ENCODE assay signal across 8 cellular contexts in the genomic region with DNA sequence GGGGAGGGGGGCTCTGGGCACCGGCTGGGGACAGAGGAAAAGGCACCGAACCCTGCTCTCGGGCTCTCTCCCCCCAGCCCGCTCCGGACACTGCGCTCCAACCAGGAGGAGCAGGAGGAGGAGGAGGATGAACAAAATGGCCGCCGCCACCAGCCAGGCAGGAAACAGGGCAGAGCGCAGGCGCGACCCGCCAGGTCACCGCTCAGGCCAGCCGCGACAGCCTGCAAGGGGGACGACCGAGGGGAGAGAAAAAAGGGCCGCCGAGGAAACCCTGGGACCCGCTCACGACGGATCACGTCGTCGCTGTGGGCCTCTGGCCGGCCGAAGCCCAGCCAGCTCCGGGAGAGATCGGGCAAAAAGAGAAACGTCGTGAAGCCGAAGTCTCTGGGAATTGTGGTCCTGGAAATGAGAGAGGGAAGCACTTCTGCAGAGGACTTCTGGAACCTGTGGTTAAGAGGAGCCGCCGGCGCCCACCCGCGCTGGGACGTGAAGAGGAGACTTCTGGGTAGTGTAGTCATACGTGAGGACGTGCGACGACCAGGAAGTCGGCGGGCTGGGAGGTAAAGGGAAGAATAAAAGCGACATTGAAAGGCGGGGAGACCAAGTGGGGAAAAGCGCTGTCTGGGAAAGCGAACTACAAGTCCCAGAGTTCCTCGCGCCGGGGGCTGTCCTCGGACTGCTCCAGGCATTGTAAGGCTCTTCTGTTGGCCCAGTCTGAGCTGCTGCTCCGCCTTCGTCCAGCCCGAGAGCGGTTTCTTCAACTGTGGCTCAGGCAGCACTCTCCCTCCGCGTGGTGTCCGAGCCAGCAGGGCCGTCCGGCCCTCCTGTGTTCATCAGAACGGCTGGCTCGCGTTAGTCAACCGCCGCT. TPM values are rescaled to one million over a fixed set of nuclear protein-coding genes. Genes with fewer than 3 reads are reported as not detected.
DNase-seq lines count a peak whose midpoint lies in the region; ATAC-seq and TF ChIP-seq lines count a peak whose summit lies in the region.

A gene with protein sequence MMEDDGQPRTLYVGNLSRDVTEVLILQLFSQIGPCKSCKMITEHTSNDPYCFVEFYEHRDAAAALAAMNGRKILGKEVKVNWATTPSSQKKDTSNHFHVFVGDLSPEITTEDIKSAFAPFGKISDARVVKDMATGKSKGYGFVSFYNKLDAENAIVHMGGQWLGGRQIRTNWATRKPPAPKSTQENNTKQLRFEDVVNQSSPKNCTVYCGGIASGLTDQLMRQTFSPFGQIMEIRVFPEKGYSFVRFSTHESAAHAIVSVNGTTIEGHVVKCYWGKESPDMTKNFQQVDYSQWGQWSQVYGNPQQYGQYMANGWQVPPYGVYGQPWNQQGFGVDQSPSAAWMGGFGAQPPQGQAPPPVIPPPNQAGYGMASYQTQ (minus strand): TSS at position 428 of the 868 bp plus-strand sequence. CDS start 499 bp downstream, outside the sequence.

- no peaks in the 10 kb centered on the region for H3K9me3 Mint-ChIP-seq in activated T-helper 2 cell treated with anti-CD3 and anti-CD28 coated beads, Interferon-gamma antibody, Interleukin-2, Interleukin-4, amounts not matched to agents 10 μg/mL and 5 μg/mL and 100 μg/mL, durations not matched to agents 14 hours and 24 hours and 36 hours
- no peaks in the 10 kb centered on the region for H3K9me3 Mint-ChIP-seq in naive thymus-derived CD4-positive, alpha-beta T cell
- no peaks in the 10 kb centered on the region for H3K9me3 Mint-ChIP-seq in stimulated activated naive B cell treated with anti-CD40 and anti-IgM and Interleukin-4, amounts not matched to agents 10 μg/mL and 1 μg/mL and 100 μg/mL, for 72 hours

- H3K4me3 ChIP-seq in RWPE2 (ENCODE audit: severe bottlenecking): peak within 1 kb of the TSS; percentile 77
- H3K4me3 ChIP-seq in fibroblast of lung (replicated peaks in 1 of 4; ENCODE audit: control extremely low read depth in 1 of 4, insufficient read depth in 1 of 4, low read depth in 3 of 4, low read length in 4 of 4): peak within 1 kb of the TSS; percentile 75 to 93 (median 85)
- peak within 1 kb of the TSS; percentile 96 for H3K4me3 ChIP-seq in naive thymus-derived CD4-positive, alpha-beta T cell (ENCODE audit: low read length)

- peak; percentile 93 for ATAC-seq in RWPE2 (ENCODE audit: low read depth)
- ATAC-seq in naive thymus-derived CD4-positive, alpha-beta T cell: peak; percentile 88
- peak; percentile 88 to 90 for ATAC-seq in stimulated activated naive B cell treated with anti-CD40 and anti-IgM and Interleukin-4, amounts not matched to agents 10 μg/mL and 1 μg/mL and 100 μg/mL, for 72 hours (replicated peaks)

- peak within 1 kb of the TSS; percentile 95 for H3K27ac Mint-ChIP-seq in activated T-helper 2 cell treated with anti-CD3 and anti-CD28 coated beads, Interferon-gamma antibody, Interleukin-2, Interleukin-4, amounts not matched to agents 10 μg/mL and 5 μg/mL and 100 μg/mL, durations not matched to agents 14 hours and 24 hours and 36 hours
- peak within 1 kb of the TSS; percentile 90 to 99 (median 96) for H3K27ac Mint-ChIP-seq in naive thymus-derived CD4-positive, alpha-beta T cell
- peak within 1 kb of the TSS; percentile 99 for H3K27ac Mint-ChIP-seq in stimulated activated naive B cell treated with anti-CD40 and anti-IgM and Interleukin-4, amounts not matched to agents 10 μg/mL and 1 μg/mL and 100 μg/mL, for 72 hours

- TF ChIP-seq CTCF in RWPE2 (IDR thresholded peaks at IDR 0.05; ENCODE audit: poor library complexity, severe bottlenecking) (no peak), fibroblast of lung (conservative IDR thresholded peaks at IDR 0.05 in 1 of 2, IDR thresholded peaks at IDR 0.05 in 1 of 2; ENCODE audit: low read depth in 1 of 2, low read length in 2 of 2) (no peak)

- POLR2A ChIA-PET in naive thymus-derived CD4-positive, alpha-beta T cell (lab: Charles Lee): interaction anchor here (0.6 to 1.7 kb wide), 4 partner anchors 54 to 276 kb away, joined by 3 to 6 read pairs (median 4); a partner anchor contains a TSS

- H3K4me1 ChIP-seq in RWPE2 (ENCODE audit: insufficient read depth, poor library complexity, severe bottlenecking) (peaks cover 39% of the 10 kb centered on the region), fibroblast of lung (ENCODE audit: control insufficient read depth, extremely low read depth, insufficient read depth, low read length) (peaks cover 2% of the 10 kb centered on the region)
- peaks cover 28 to 38% of the 10 kb centered on the region in 2 donors for H3K4me1 ChIP-seq in naive thymus-derived CD4-positive, alpha-beta T cell (ENCODE audit: control insufficient read depth in 2 of 2, insufficient read depth in 2 of 2, low read length in 2 of 2)

- peak within 1 kb of the TSS; percentile 93 for H3K9ac ChIP-seq in fibroblast of lung (ENCODE audit: insufficient read depth, low read length)

- H3K79me2 ChIP-seq in fibroblast of lung (ENCODE audit: control insufficient read depth, insufficient read depth, low read length): peaks cover 44% of the 10 kb centered on the region

- H4K20me1 ChIP-seq in fibroblast of lung (ENCODE audit: control insufficient read depth, extremely low read depth, insufficient read depth, low read length): peaks cover 7% of the 10 kb centered on the region

- H3K9me3 ChIP-seq in RWPE2 (ENCODE audit: severe bottlenecking) (no peaks in the 10 kb centered on the region), fibroblast of lung (ENCODE audit: control insufficient read depth, insufficient read depth, low read depth, low read length) (no peaks in the 10 kb centered on the region)
- no peaks in the 10 kb centered on the region for H3K9me3 ChIP-seq in naive thymus-derived CD4-positive, alpha-beta T cell (ENCODE audit: control insufficient read depth in 2 of 3, low read length in 3 of 3)

- peaks cover 37% of the 10 kb centered on the region for H3K36me3 ChIP-seq in RWPE2 (ENCODE audit: low read depth)
- H3K36me3 ChIP-seq in fibroblast of lung (ENCODE audit: control insufficient read depth, insufficient read depth, low read length): no peaks in the 10 kb centered on the region
- peaks cover 0 to 8% (median 0%) of the 10 kb centered on the region in 3 experiments for H3K36me3 ChIP-seq in naive thymus-derived CD4-positive, alpha-beta T cell (ENCODE audit: control insufficient read depth in 2 of 3, insufficient read depth in 3 of 3, low read length in 3 of 3)

- no peaks in the 10 kb centered on the region for H3K27me3 Mint-ChIP-seq in activated T-helper 2 cell treated with anti-CD3 and anti-CD28 coated beads, Interferon-gamma antibody, Interleukin-2, Interleukin-4, amounts not matched to agents 10 μg/mL and 5 μg/mL and 100 μg/mL, durations not matched to agents 14 hours and 24 hours and 36 hours (ENCODE audit: low read depth)
- no peaks in the 10 kb centered on the region for H3K27me3 Mint-ChIP-seq in naive thymus-derived CD4-positive, alpha-beta T cell
- H3K27me3 Mint-ChIP-seq in stimulated activated naive B cell treated with anti-CD40 and anti-IgM and Interleukin-4, amounts not matched to agents 10 μg/mL and 1 μg/mL and 100 μg/mL, for 72 hours: no peaks in the 10 kb centered on the region

- H3K4me1 Mint-ChIP-seq in activated T-helper 2 cell treated with anti-CD3 and anti-CD28 coated beads, Interferon-gamma antibody, Interleukin-2, Interleukin-4, amounts not matched to agents 10 μg/mL and 5 μg/mL and 100 μg/mL, durations not matched to agents 14 hours and 24 hours and 36 hours (ENCODE audit: low read depth): peaks cover 42% of the 10 kb centered on the region
- peaks cover 35 to 56% (median 48%) of the 10 kb centered on the region in 7 donors for H3K4me1 Mint-ChIP-seq in naive thymus-derived CD4-positive, alpha-beta T cell
- H3K4me1 Mint-ChIP-seq in stimulated activated naive B cell treated with anti-CD40 and anti-IgM and Interleukin-4, amounts not matched to agents 10 μg/mL and 1 μg/mL and 100 μg/mL, for 72 hours: peaks cover 27 to 51% of the 10 kb centered on the region in 2 donors

- H3K4me3 Mint-ChIP-seq in activated T-helper 2 cell treated with anti-CD3 and anti-CD28 coated beads, Interferon-gamma antibody, Interleukin-2, Interleukin-4, amounts not matched to agents 10 μg/mL and 5 μg/mL and 100 μg/mL, durations not matched to agents 14 hours and 24 hours and 36 hours (ENCODE audit: low read depth): peak within 1 kb of the TSS; percentile 95
- H3K4me3 Mint-ChIP-seq in naive thymus-derived CD4-positive, alpha-beta T cell: peak within 1 kb of the TSS; percentile 85 to 99 (median 96)
- H3K4me3 Mint-ChIP-seq in stimulated activated naive B cell treated with anti-CD40 and anti-IgM and Interleukin-4, amounts not matched to agents 10 μg/mL and 1 μg/mL and 100 μg/mL, for 72 hours: peak within 1 kb of the TSS; percentile 96 to 98

- H3K27ac ChIP-seq in RWPE2 (ENCODE audit: poor library complexity, severe bottlenecking) (peak within 1 kb of the TSS; percentile 81), fibroblast of lung (ENCODE audit: insufficient read depth, low read length) (peak within 1 kb of the TSS; percentile 93)
- H3K27ac ChIP-seq in naive thymus-derived CD4-positive, alpha-beta T cell (ENCODE audit: low read depth, low read length): peak within 1 kb of the TSS; percentile 98

- intact Hi-C loops in activated T-helper 2 cell treated with anti-CD3 and anti-CD28 coated beads, Interferon-gamma antibody, Interleukin-2, Interleukin-4, amounts not matched to agents 10 μg/mL and 5 μg/mL and 100 μg/mL, durations not matched to agents 14 hours and 24 hours and 36 hours (cut with micrococcal nuclease): loop anchor here (1.0 to 10.0 kb wide), 14 partner anchors 46 to 1252 kb away; a partner anchor contains a TSS
- intact Hi-C loops in naive thymus-derived CD4-positive, alpha-beta T cell (cut with micrococcal nuclease): loop anchor here (1.0 to 10.0 kb wide), 22 partner anchors 21 to 516 kb away; a partner anchor contains a TSS

- peak; percentile 100 for DNase-seq in EH (ENCODE audit: low read depth)
- DNase-seq in H4 (ENCODE audit: low spot score): peak; percentile 99
- DNase-seq in LoVo (ENCODE audit: low spot score): peak; percentile 99
- DNase-seq in RWPE2 (ENCODE audit: low spot score): peak; percentile 98
- peak; percentile 89 for DNase-seq in activated T-helper 2 cell treated with anti-CD3 and anti-CD28 coated beads, Interferon-gamma antibody, Interleukin-2, Interleukin-4, amounts not matched to agents 10 μg/mL and 5 μg/mL and 100 μg/mL, durations not matched to agents 14 hours and 24 hours and 36 hours (ENCODE audit: low spot score)
- peak; percentile 100 for DNase-seq in fibroblast of lung (ENCODE audit: low read depth in 2 of 2)
- DNase-seq in naive thymus-derived CD4-positive, alpha-beta T cell: peak; percentile 73 to 95 (median 89)
- DNase-seq in stimulated activated naive B cell treated with anti-CD40 and anti-IgM and Interleukin-4, amounts not matched to agents 10 μg/mL and 1 μg/mL and 100 μg/mL, for 72 hours: peak; percentile 93

- peak within 1 kb of the TSS; percentile 60 for H3K4me2 ChIP-seq in fibroblast of lung (ENCODE audit: extremely low read depth, insufficient read depth, low read length)

- CTCF ChIA-PET in naive thymus-derived CD4-positive, alpha-beta T cell (lab: Charles Lee): interaction anchor here (0.6 kb wide), 1 partner anchor 508 kb away, joined by 3 read pairs; no protein-coding TSS in a partner anchor

- peaks cover 47% of the 10 kb centered on the region for H3K36me3 Mint-ChIP-seq in activated T-helper 2 cell treated with anti-CD3 and anti-CD28 coated beads, Interferon-gamma antibody, Interleukin-2, Interleukin-4, amounts not matched to agents 10 μg/mL and 5 μg/mL and 100 μg/mL, durations not matched to agents 14 hours and 24 hours and 36 hours (ENCODE audit: low read depth)
- H3K36me3 Mint-ChIP-seq in naive thymus-derived CD4-positive, alpha-beta T cell: peaks cover 0 to 17% (median 5%) of the 10 kb centered on the region in 5 donors
- H3K36me3 Mint-ChIP-seq in stimulated activated naive B cell treated with anti-CD40 and anti-IgM and Interleukin-4, amounts not matched to agents 10 μg/mL and 1 μg/mL and 100 μg/mL, for 72 hours: peaks cover 16 to 41% of the 10 kb centered on the region in 2 donors

- H2AFZ ChIP-seq in fibroblast of lung (ENCODE audit: low read length): peak within 1 kb of the TSS; percentile 35

- no peaks in the 10 kb centered on the region for H3K27me3 ChIP-seq in RWPE2 (ENCODE audit: insufficient read depth, poor library complexity, severe bottlenecking)
- no peaks in the 10 kb centered on the region for H3K27me3 ChIP-seq in fibroblast of lung (ENCODE audit: control insufficient read depth, insufficient read depth, low read length)
- H3K27me3 ChIP-seq in naive thymus-derived CD4-positive, alpha-beta T cell (ENCODE audit: control insufficient read depth in 2 of 2, insufficient read depth in 2 of 2, low read length in 2 of 2): no peaks in the 10 kb centered on the region

RNA-seq across cellular contexts. Expression of the gene that starts here (rescaled TPM):
- 37.9 and 51.4 TPM in 2 replicates for total RNA-seq in H4 (2014; rRNA removed; shearing (Covaris generic))
- 183 and 184 TPM in 2 replicates for total RNA-seq in activated T-helper 2 cell treated with anti-CD3 and anti-CD28 coated beads, Interferon-gamma antibody, Interleukin-2, Interleukin-4, amounts not matched to agents 10 μg/mL and 5 μg/mL and 100 μg/mL, durations not matched to agents 14 hours and 24 hours and 36 hours
- total RNA-seq in fibroblast of lung: 27.5 and 38.5 TPM in 2 replicates
- 102 and 116 TPM in 2 replicates for polyA plus RNA-seq in fibroblast of lung
- 75.9 and 77.0 TPM in 2 replicates for polyA plus RNA-seq in fibroblast of lung (2012)
- 26.9 and 28.9 TPM in 2 replicates for polyA minus RNA-seq in fibroblast of lung (ENCODE audit: low replicate concordance)
- 100 to 1,000 TPM; 166 to 228 (median 176) TPM for total RNA-seq in naive thymus-derived CD4-positive, alpha-beta T cell
- 10 to 100 TPM; 10.5 to 13.6 TPM for polyA plus RNA-seq in naive thymus-derived CD4-positive, alpha-beta T cell

Comparison
In these comparisons a context has a peak if more than half of its experiments do, and no peak if none do; other contexts are left out.
1. Peak in every context shown above with its lines: DNase-seq, ATAC-seq, H3K4me3 ChIP-seq and H3K27ac ChIP-seq.